11 cellular contexts compared by ENCODE assay signal in the genomic region with DNA sequence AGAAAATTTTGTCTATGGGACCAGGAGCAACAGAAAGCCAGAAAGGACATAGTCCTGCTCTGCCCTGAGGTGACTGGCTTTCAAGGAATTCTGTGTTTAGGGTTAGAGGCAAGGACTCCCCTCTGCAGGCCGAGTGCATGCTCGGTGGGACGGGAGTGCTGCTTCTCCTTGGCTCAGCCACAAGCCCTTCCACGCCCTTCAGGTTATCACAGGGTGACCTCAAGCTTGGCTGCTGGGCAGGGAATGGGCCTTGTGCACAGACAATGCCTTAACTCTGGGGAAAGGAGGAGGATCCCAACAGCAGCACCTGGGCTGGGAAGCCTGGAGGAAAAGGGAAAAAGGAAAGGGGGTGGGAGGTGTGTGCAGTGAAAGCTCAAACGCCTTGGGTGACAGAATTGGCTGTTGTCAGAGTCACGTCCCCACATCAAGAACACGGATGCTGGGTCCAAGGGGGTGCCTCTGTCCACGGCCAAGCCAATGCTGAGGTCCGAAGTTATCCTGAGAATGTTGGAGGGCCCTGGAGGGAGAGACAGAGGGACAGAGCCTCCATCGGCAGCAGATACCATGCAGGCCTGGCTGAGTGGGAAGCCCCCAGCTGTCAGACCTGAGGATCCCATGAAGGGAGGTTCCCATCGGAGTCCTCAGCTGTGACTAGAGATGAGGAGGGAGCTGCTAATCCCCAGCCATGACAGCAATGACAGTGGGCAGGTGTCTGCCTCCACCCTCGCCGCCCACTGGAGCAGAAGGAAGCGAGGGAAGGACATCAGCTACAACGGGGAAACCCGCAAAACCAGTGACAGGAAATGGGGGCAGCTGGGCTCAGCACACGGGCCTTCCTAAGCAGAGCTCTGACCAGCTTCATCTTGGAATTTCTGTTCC. TPM values are rescaled to one million over a fixed set of nuclear protein-coding genes. Genes with fewer than 3 reads are reported as not detected.
DNase-seq lines count a peak whose midpoint lies in the region; ATAC-seq and TF ChIP-seq lines count a peak whose summit lies in the region.
"Had no signal": no experiment of that assay in that cellular context is flagged by ENCODE, and none has a peak within 500 bp of the region (broad histone marks: within the 10 kb centered on the region; RNA-seq: fewer than 3 reads in every experiment).

No MANE protein-coding gene starts in this region.

- H3K27ac Mint-ChIP-seq in activated naive CD4-positive, alpha-beta T cell treated with anti-CD3 and anti-CD28 coated beads, Interleukin-2, amount 50 U/mL, for 72 hours, result peak overlapping the region; percentile 72 to 74
- H3K27ac Mint-ChIP-seq in neural crest cell (ENCODE audit: unreplicated experiment), result peak overlapping the region; percentile 12

- H3K27ac ChIP-seq in effector memory CD4-positive, alpha-beta T cell (ENCODE audit: insufficient read depth, low read length, poor library complexity, severe bottlenecking), result no peak overlapping the region

- H3K4me1 Mint-ChIP-seq in neural crest cell, result peaks cover 62% of the 10 kb centered on the region

- H3K4me3 ChIP-seq in effector memory CD4-positive, alpha-beta T cell (ENCODE audit: insufficient read depth, low read depth, low read length, poor library complexity, severe bottlenecking), result no peak overlapping the region
- H3K4me3 ChIP-seq: lung had no signal

- no peak overlapping the region for H3K4me3 Mint-ChIP-seq in neural crest cell

- H3K36me3 ChIP-seq in effector memory CD4-positive, alpha-beta T cell (ENCODE audit: control insufficient read depth, insufficient read depth, low read length), result no peaks in the 10 kb centered on the region

- H3K9me3 Mint-ChIP-seq in activated naive CD4-positive, alpha-beta T cell treated with anti-CD3 and anti-CD28 coated beads, Interleukin-2, amount 50 U/mL, for 72 hours, result no peaks in the 10 kb centered on the region
- no peaks in the 10 kb centered on the region for H3K9me3 Mint-ChIP-seq in neural crest cell

- no peaks in the 10 kb centered on the region for H3K9me3 ChIP-seq in effector memory CD4-positive, alpha-beta T cell (ENCODE audit: control insufficient read depth, low read length)

- ATAC-seq in GM21737 (IDR thresholded peaks at IDR 0.05; ENCODE audit: unreplicated experiment) (peak; percentile 46), GM18867 (IDR thresholded peaks at IDR 0.05; ENCODE audit: unreplicated experiment) (no peak)
- ATAC-seq in activated naive CD4-positive, alpha-beta T cell treated with anti-CD3 and anti-CD28 coated beads, Interleukin-2, amount 50 U/mL, for 72 hours, result peak; percentile 23 to 26

- no peaks in the 10 kb centered on the region for H3K36me3 Mint-ChIP-seq in activated naive CD4-positive, alpha-beta T cell treated with anti-CD3 and anti-CD28 coated beads, Interleukin-2, amount 50 U/mL, for 72 hours
- H3K36me3 Mint-ChIP-seq in neural crest cell (ENCODE audit: low read depth), result no peaks in the 10 kb centered on the region

- H3K27me3 Mint-ChIP-seq in neural crest cell (ENCODE audit: low read depth), result no peaks in the 10 kb centered on the region

- DNase-seq in GM10266 (ENCODE audit: extremely low spot score) (peak; percentile 50), neural crest cell (ENCODE audit: low read depth, low spot score) (no peak), AG20443 (ENCODE audit: low spot score) (no peak), DMS 273 (lab: John Stamatoyannopoulos, UW; ENCODE audit: unreplicated experiment) (no peak)
- no peak for DNase-seq in activated naive CD4-positive, alpha-beta T cell treated with anti-CD3 and anti-CD28 coated beads, Interleukin-2, amount 50 U/mL, for 72 hours (ENCODE audit: low spot score in 2 of 2)
- no peak for DNase-seq in effector memory CD4-positive, alpha-beta T cell
- DNase-seq: NCI-H510A had no signal

- no peak for TF ChIP-seq CTCF in GM10266 (IDR thresholded peaks at IDR 0.05; ENCODE audit: control insufficient read depth, insufficient read depth, low read depth, missing control alignments)
- no peak for TF ChIP-seq CTCF in neural crest cell (conservative IDR thresholded peaks at IDR 0.05)

- peaks cover 21% of the 10 kb centered on the region for H3K4me1 ChIP-seq in effector memory CD4-positive, alpha-beta T cell (ENCODE audit: control insufficient read depth, insufficient read depth, low read length, poor library complexity, severe bottlenecking)

- no peaks in the 10 kb centered on the region for H3K27me3 ChIP-seq in effector memory CD4-positive, alpha-beta T cell (replicated peaks; ENCODE audit: control insufficient read depth, insufficient read depth, low read length, poor library complexity, severe bottlenecking)

RNA-seq across cellular contexts. Expression of a gene that starts 32.5 kb away (rescaled TPM):
- total RNA-seq in activated naive CD4-positive, alpha-beta T cell treated with anti-CD3 and anti-CD28 coated beads, Interleukin-2, amount 50 U/mL, for 72 hours, result under 1 TPM; 0.31 to 0.43 TPM
- 0.27 and 0.77 TPM in 2 replicates for total RNA-seq in neural crest cell
- total RNA-seq: dermis microvascular lymphatic vessel endothelial cell had no signal
